ENCODE assay signal across 1 cellular context in the genomic region with DNA sequence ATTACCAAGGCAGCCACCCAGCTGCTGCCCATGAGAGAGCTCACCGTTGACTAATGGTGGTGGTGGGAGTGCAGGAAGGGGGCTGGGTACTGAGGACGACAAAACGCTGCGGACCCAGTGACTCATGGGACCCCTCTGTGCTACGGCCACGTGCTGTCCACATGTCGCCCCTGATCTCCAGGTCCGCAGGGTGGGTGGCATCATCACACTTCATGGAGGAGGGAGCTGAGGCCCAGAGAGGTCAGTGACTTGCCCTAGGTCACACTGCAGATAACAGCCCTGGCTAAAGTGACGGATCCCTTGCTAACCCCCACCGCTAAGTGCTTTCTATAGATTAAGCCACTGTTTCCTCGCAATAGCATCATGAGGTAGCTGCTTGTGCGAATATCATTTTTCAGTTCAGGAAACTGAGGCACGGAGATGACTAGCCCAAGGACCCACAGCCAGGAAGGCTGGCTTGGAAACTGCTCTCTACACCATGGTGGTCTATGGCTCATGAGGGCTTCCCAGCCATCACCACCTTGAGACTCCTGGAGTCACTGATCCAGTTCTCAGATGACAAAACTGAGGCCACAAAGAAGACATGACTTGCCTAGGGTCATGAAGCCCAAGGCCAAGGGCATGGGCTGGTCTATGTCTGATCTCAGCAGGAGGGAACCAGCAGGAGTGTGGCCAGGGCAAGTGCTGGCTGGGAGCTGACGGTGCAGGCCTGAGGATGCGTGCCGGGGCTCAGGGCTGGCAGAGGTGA.
TF ChIP-seq lines count a peak whose summit lies in the region.

No MANE protein-coding gene starts in this region.

TF ChIP-seq in HepG2, 621 proteins besides CTCF, POLR2A, EP300 and RAD21:
- peak; percentile 82 for TF ChIP-seq ZNF768 (CRISPR knock-in tag; IDR thresholded peaks at IDR 0.05)
- peak; percentile 60 for TF ChIP-seq ZMYM3 (CRISPR knock-in tag; IDR thresholded peaks at IDR 0.05)
- TF ChIP-seq MZF1 (CRISPR knock-in tag; IDR thresholded peaks at IDR 0.05; ENCODE audit: borderline replicate concordance) = no peak
- TF ChIP-seq KAT7 (CRISPR knock-in tag; IDR thresholded peaks at IDR 0.05; ENCODE audit: borderline replicate concordance) = no peak
- TF ChIP-seq, protein P1, sequence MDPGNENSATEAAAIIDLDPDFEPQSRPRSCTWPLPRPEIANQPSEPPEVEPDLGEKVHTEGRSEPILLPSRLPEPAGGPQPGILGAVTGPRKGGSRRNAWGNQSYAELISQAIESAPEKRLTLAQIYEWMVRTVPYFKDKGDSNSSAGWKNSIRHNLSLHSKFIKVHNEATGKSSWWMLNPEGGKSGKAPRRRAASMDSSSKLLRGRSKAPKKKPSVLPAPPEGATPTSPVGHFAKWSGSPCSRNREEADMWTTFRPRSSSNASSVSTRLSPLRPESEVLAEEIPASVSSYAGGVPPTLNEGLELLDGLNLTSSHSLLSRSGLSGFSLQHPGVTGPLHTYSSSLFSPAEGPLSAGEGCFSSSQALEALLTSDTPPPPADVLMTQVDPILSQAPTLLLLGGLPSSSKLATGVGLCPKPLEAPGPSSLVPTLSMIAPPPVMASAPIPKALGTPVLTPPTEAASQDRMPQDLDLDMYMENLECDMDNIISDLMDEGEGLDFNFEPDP (CRISPR knock-in tag; conservative IDR thresholded peaks at IDR 0.05) = 0 out of 2 replicates have a peak, but pooled peaks have one; percentile 69
- TF ChIP-seq ZNF629 (CRISPR knock-in tag; conservative IDR thresholded peaks at IDR 0.05) = peak; percentile 92
TF ChIP-seq in HepG2: peak in this region for 4.
